In the genomic region with DNA sequence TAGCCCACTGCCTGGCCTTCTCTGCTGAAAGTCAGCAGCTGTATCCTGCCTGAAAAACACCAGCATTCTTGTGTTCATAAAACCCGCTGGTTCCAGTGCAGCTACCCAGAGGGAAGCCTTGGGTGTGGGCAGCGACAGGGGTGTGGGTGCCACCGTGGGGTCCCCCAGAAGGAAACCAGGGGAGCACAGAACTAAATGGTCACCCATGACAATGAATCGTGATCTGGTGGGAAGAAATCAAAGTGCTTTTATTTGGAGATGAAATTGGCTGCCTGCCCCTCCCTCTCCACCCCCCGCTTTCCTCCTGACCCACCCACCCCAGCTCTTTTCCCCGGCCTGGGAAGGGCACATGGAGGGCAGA, we compare ENCODE assay signal across 8 cellular contexts. TPM values are rescaled to one million over a fixed set of nuclear protein-coding genes. Genes with fewer than 3 reads are reported as not detected.
DNase-seq lines count a peak whose midpoint lies in the region; ATAC-seq and TF ChIP-seq lines count a peak whose summit lies in the region.

No MANE protein-coding gene starts in this region.

- peaks cover 28% of the 10 kb centered on the region for H3K36me3 Mint-ChIP-seq in activated T-helper 17 cell treated with anti-CD3 and anti-CD28 coated beads, Interleukin-2, amount 50 U/mL, for 72 hours (ENCODE audit: low read depth)

- peak; percentile 47 for ATAC-seq in GM19452 (IDR thresholded peaks at IDR 0.05; ENCODE audit: unreplicated experiment)
- no peak for ATAC-seq in activated T-helper 17 cell treated with anti-CD3 and anti-CD28 coated beads, Interleukin-2, amount 50 U/mL, for 72 hours (replicated peaks)
- no peak for ATAC-seq in sciatic nerve

- no peaks in the 10 kb centered on the region for H3K9me3 Mint-ChIP-seq in activated T-helper 17 cell treated with anti-CD3 and anti-CD28 coated beads, Interleukin-2, amount 50 U/mL, for 72 hours

- H3K36me3 ChIP-seq in right atrium auricular region: no peaks in the 10 kb centered on the region

- peak overlapping the region; percentile 87 for H3K27ac Mint-ChIP-seq in activated T-helper 17 cell treated with anti-CD3 and anti-CD28 coated beads, Interleukin-2, amount 50 U/mL, for 72 hours

- peaks cover 39% of the 10 kb centered on the region for H3K4me1 Mint-ChIP-seq in activated T-helper 17 cell treated with anti-CD3 and anti-CD28 coated beads, Interleukin-2, amount 50 U/mL, for 72 hours

- no peak for DNase-seq in right atrium auricular region (ENCODE audit: low spot score)
- no peak for DNase-seq in MV-4-11 (lab: John Stamatoyannopoulos, UW)
- DNase-seq in sciatic nerve (ENCODE audit: low spot score): no peak
- DNase-seq in NCI-H774 (lab: John Stamatoyannopoulos, UW): no peak
- no peak for DNase-seq in nucleus accumbens (lab: John Stamatoyannopoulos, UW)

- intact Hi-C loops in sciatic nerve (cut with DNase I): no loop called here

- peak overlapping the region; percentile 77 to 86 for H3K27ac ChIP-seq in right atrium auricular region
- peak overlapping the region in 18 of 21 experiments; percentile 8 to 86 (median 67) for H3K27ac ChIP-seq in skin epidermis

- peak overlapping the region; percentile 70 for H3K4me3 Mint-ChIP-seq in activated T-helper 17 cell treated with anti-CD3 and anti-CD28 coated beads, Interleukin-2, amount 50 U/mL, for 72 hours

- H3K4me3 ChIP-seq in right atrium auricular region (no peak overlapping the region), skin epidermis (no peak overlapping the region)

- no peaks in the 10 kb centered on the region for H3K27me3 Mint-ChIP-seq in activated T-helper 17 cell treated with anti-CD3 and anti-CD28 coated beads, Interleukin-2, amount 50 U/mL, for 72 hours

- H3K9me3 ChIP-seq in right atrium auricular region: no peaks in the 10 kb centered on the region

- no peak for TF ChIP-seq CTCF in right atrium auricular region (IDR thresholded peaks at IDR 0.05)

- H3K27me3 ChIP-seq in right atrium auricular region: no peaks in the 10 kb centered on the region

- peaks cover 0 to 62% of the 10 kb centered on the region in 2 donors for H3K4me1 ChIP-seq in right atrium auricular region

RNA-seq across cellular contexts. Expression of a gene that starts 13.7 kb away (rescaled TPM):
- total RNA-seq in activated T-helper 17 cell treated with anti-CD3 and anti-CD28 coated beads, Interleukin-2, amount 50 U/mL, for 72 hours: 10 to 100 TPM; 18.4 to 62.5 TPM
- total RNA-seq in right atrium auricular region (10 to 100 TPM; 10.2 to 13.2 TPM), sciatic nerve (47.6 TPM)
